Comparison of ENCODE assay signal across 8 cellular contexts in the genomic region with DNA sequence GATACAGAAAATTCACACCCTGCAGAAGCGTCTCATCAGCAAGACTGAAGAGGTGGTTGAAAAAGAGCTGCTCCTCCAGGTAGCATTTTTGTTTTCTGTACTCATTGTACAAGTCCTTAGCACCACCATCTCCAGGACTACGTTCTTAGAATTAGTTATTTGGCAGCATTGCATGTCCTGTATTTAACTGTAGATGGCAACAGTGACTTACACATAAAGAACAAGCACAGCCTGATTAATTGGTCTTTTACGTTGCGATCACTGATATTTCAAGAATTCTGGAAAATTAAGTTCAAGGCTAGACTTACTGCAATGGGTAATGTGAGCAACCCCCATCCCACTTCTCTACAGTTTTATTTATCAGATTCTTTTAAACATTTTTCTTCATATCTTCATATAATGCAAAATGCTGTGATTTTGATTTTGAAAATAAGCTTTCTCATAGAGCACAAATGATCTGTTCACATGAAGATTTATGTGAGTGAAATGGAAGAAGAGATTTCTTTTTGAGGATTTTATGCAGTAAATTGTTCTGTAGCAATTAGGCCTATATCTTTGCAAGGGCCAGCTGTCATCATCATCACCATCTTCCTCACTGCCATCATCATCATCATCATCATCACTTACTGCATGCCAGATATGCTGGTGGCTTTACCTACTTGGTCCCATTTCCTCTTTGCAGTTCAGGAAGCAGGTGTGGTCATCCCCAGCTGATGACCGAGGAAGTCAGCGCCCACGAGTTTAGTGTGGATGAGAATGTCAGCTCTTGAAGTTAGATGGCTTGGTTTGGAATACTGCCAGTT. TPM values are rescaled to one million over a fixed set of nuclear protein-coding genes. Genes with fewer than 3 reads are reported as not detected.
DNase-seq lines count a peak whose midpoint lies in the region; ATAC-seq and TF ChIP-seq lines count a peak whose summit lies in the region.

No MANE protein-coding gene starts in this region.

- TF ChIP-seq POLR2A in NB4 (IDR thresholded peaks at IDR 0.05; ENCODE audit: extremely low read depth, insufficient read length), result no peak

- DNase-seq in NCI-H2171 treated with DMSO at 0.1 percent for 48 hours (lab: John Stamatoyannopoulos, UW) (peak; percentile 1), NCI-H2171 (lab: John Stamatoyannopoulos, UW) (no peak), NB4 (ENCODE audit: low read depth) (peak; percentile 55), choroid plexus epithelial cell (ENCODE audit: low read depth) (peak; percentile 84), neural crest cell (ENCODE audit: low read depth, low spot score) (no peak), mucosa of gallbladder (ENCODE audit: low spot score) (no peak), HuH-7.5 (ENCODE audit: low spot score) (no peak)

- peak; percentile 54 for TF ChIP-seq CTCF in NB4 (IDR thresholded peaks at IDR 0.05; ENCODE audit: low read depth, low read length)
- TF ChIP-seq CTCF in choroid plexus epithelial cell (conservative IDR thresholded peaks at IDR 0.05; ENCODE audit: low read depth, low read length), result peak; percentile 74
- TF ChIP-seq CTCF in neural crest cell (conservative IDR thresholded peaks at IDR 0.05), result peak; percentile 69

- H3K27me3 Mint-ChIP-seq in neural crest cell (ENCODE audit: low read depth), result peaks cover 12% of the 10 kb centered on the region

- no peaks in the 10 kb centered on the region for H3K4me1 Mint-ChIP-seq in neural crest cell

- H3K36me3 Mint-ChIP-seq in neural crest cell (ENCODE audit: low read depth), result no peaks in the 10 kb centered on the region

- no peaks in the 10 kb centered on the region for H3K9me3 Mint-ChIP-seq in neural crest cell

- no peak for ATAC-seq in GM19324 (IDR thresholded peaks at IDR 0.05; ENCODE audit: low FRiP score, unreplicated experiment)

- no peak overlapping the region for H3K27ac Mint-ChIP-seq in neural crest cell (ENCODE audit: unreplicated experiment)

- H3K4me3 ChIP-seq in NB4 (ENCODE audit: low read depth, low read length) (no peak overlapping the region), choroid plexus epithelial cell (ENCODE audit: low read depth, low read length) (no peak overlapping the region)

- no peak overlapping the region for H3K4me3 Mint-ChIP-seq in neural crest cell

RNA-seq across cellular contexts. Expression of a gene that starts 53.3 kb away (rescaled TPM):
- 0.44 and 0.45 TPM in 2 replicates for total RNA-seq in neural crest cell
- total RNA-seq in mucosa of gallbladder, result 0.12 TPM

Comparison
In these comparisons a context has a peak if more than half of its experiments do, and no peak if none do; other contexts are left out.
1. DNase-seq: peak in NCI-H2171 treated with DMSO at 0.1 percent for 48 hours (single experiment), NB4 (single experiment) and choroid plexus epithelial cell (single experiment); none in NCI-H2171 (single experiment), neural crest cell (single experiment), mucosa of gallbladder (single experiment) and HuH-7.5 (single experiment).
2. Peak in every context shown above with its lines, with median percentiles within 50 percentile points of each other: CTCF ChIP-seq.